Comparison of ENCODE assay signal across 27 cellular contexts in genomic region chr2:78237704-78238103, GRCh38.
"Had no signal": no experiment of that assay in that cellular context is flagged by ENCODE, and none has a peak within 500 bp of the region (broad histone marks: within the 10 kb centered on the region; RNA-seq: fewer than 3 reads in every experiment).

No MANE protein-coding gene starts in this region.

- H3K9me3 ChIP-seq: stomach, suprapubic skin, testis, thoracic aorta, thyroid gland, tibial artery, tibial nerve, transverse colon, upper lobe of left lung, upper lobe of right lung, uterus, vagina had no signal

- FAIRE-seq: urothelium cell line had no signal

- H3K27me3 ChIP-seq: stomach, suprapubic skin, testis, thyroid gland, tibial artery, tibial nerve, transverse colon, upper lobe of left lung, upper lobe of right lung, uterus, vagina had no signal

- DNase-seq: stimulated activated CD4-positive, alpha-beta T cell treated with anti-CD3 and anti-CD28 coated beads, Interleukin-2, amount 100 ng/mL, for 48 hours; stimulated activated CD4-positive, alpha-beta T cell treated with anti-CD3 and anti-CD28 coated beads, Interleukin-4, amount 100 ng/mL, for 1 hour; stimulated activated CD4-positive, alpha-beta T cell treated with anti-CD3 and anti-CD28 coated beads, Interleukin-4, amount 100 ng/mL, for 24 hours; stimulated activated CD4-positive, alpha-beta T cell treated with anti-CD3 and anti-CD28 coated beads, Interleukin-4, amount 100 ng/mL, for 4 hours; stimulated activated CD8-positive, alpha-beta memory T cell treated with anti-CD3 and anti-CD28 coated beads, Interleukin-4, amount 100 ng/mL, for 48 hours; stimulated activated naive B cell treated with anti-CD40 and anti-IgM and Interleukin-4, amounts not matched to agents 10 μg/mL and 1 μg/mL and 100 μg/mL, for 72 hours; stimulated activated naive CD4-positive, alpha-beta T cell; stimulated activated naive CD4-positive, alpha-beta T cell treated with Interleukin-2 at 50 U/mL for 16 hours; stimulated activated naive CD8-positive, alpha-beta T cell treated with anti-CD3 and anti-CD28 coated beads, Interleukin-15, amount 100 ng/mL, for 72 hours; stimulated activated naive CD8-positive, alpha-beta T cell treated with anti-CD3 and anti-CD28 coated beads, Interleukin-15, Interleukin-2, amounts not matched to agents 100 U/mL and 50 U/mL, for 24 hours; stomach; substantia nigra; testis; thyroid gland; tibial artery; transverse colon; trophoblast cell; upper lobe of left lung; upper lobe of right lung; uterus had no signal

- H3K36me3 ChIP-seq: stomach, suprapubic skin, thoracic aorta, thyroid gland, tibial artery, tibial nerve, transverse colon, upper lobe of left lung, upper lobe of right lung, uterus, vagina had no signal

- H3K4me3 ChIP-seq: stomach, suprapubic skin, testis, thoracic aorta, thyroid gland, tibial artery, tibial nerve, transverse colon, upper lobe of left lung, upper lobe of right lung, uterus, vagina had no signal

- H3K4me1 ChIP-seq: stomach, suprapubic skin, testis, thyroid gland, tibial artery, tibial nerve, transverse colon, upper lobe of left lung, upper lobe of right lung, uterus, vagina had no signal

- H3K27ac ChIP-seq: stomach, suprapubic skin, testis, thoracic aorta, thyroid gland, tibial artery, tibial nerve, transverse colon, upper lobe of left lung, upper lobe of right lung, uterus, vagina had no signal

- ATAC-seq: stimulated activated effector memory CD8-positive, alpha-beta T cell treated with anti-CD3 and anti-CD28 coated beads, Interleukin-12 subunit alpha, Interleukin-12 subunit beta, amount 100 ng/mL, for 72 hours; stimulated activated memory B cell treated with anti-CD40 and anti-IgM and Interleukin-4, amounts not matched to agents 10 μg/mL and 1 μg/mL and 100 μg/mL, for 72 hours; stimulated activated naive B cell treated with anti-CD40 and anti-IgM and Interleukin-4, amounts not matched to agents 10 μg/mL and 1 μg/mL and 100 μg/mL, for 72 hours; stimulated activated naive CD8-positive, alpha-beta T cell treated with anti-CD3 and anti-CD28 coated beads, Interleukin-15, amount 100 ng/mL, for 72 hours; stimulated activated naive CD8-positive, alpha-beta T cell treated with anti-CD3 and anti-CD28 coated beads, Interleukin-15, Interleukin-2, amounts not matched to agents 100 U/mL and 50 U/mL, for 24 hours; upper lobe of right lung had no signal
